ENCODE assay signal across 31 cellular contexts in the genomic region with DNA sequence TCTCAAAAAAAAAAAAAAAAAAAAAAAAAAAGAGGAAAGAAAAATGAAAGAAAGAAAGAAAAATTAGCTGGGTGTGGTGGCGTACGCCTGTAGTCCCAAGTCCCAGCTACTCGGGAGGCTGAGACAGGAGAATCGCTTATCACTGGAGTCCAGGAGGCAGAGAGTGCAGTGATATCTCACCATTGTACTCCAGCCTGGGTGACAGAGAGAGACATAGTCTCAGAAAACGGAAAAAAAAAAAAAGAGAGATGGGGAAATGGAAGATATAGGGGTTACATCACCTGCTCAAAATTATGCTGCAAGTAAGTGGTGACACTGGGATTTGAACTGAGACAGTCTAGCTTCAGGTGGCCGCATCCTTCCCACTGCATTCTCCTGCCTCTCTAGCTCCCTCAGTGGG.
"Had no signal": no experiment of that assay in that cellular context is flagged by ENCODE, and none has a peak within 500 bp of the region (broad histone marks: within the 10 kb centered on the region; RNA-seq: fewer than 3 reads in every experiment).

No MANE protein-coding gene starts in this region.

- H3K9me3 Mint-ChIP-seq: activated CD8-positive, alpha-beta T cell treated with anti-CD3 and anti-CD28 coated beads for 36 hours; activated T-cell treated with anti-CD3 and anti-CD28 coated beads, Interleukin-2, amount 50 U/mL, for 72 hours; activated T-helper 2 cell treated with anti-CD3 and anti-CD28 coated beads, Interferon-gamma antibody, Interleukin-2, Interleukin-4, amounts not matched to agents 10 μg/mL and 5 μg/mL and 100 μg/mL, durations not matched to agents 14 hours and 24 hours and 36 hours; T-cell had no signal

- H3K4me3 ChIP-seq: adrenal gland, body of pancreas, breast epithelium, PC-9, SJSA1 had no signal

- FAIRE-seq: astrocyte had no signal

- H3K4me2 ChIP-seq: PC-9, SK-N-SH had no signal

- H3K9me3 ChIP-seq: adrenal gland, body of pancreas, breast epithelium, SJSA1, SK-N-SH had no signal

- H3K9ac ChIP-seq: SK-N-SH had no signal

- DNase-seq: activated CD4-positive, alpha-beta T cell treated with anti-CD3 and anti-CD28 coated beads for 4 hours; activated CD4-positive, alpha-beta T cell treated with anti-CD3 and anti-CD28 coated beads, Interleukin-2, amount 50 U/mL, for 1 hour; activated CD4-positive, CD25-positive, alpha-beta regulatory T cell treated with anti-CD3 and anti-CD28 coated beads, Interleukin-2, amount 50 U/mL, for 72 hours; activated CD8-positive, alpha-beta T cell treated with anti-CD3 and anti-CD28 coated beads for 36 hours; activated gamma-delta T cell; activated naive CD4-positive, alpha-beta T cell treated with Interleukin-2 at 50 U/mL for 16 hours; activated T-cell treated with anti-CD3 and anti-CD28 coated beads, Interleukin-2, amount 50 U/mL, for 1 hour; activated T-cell treated with anti-CD3 and anti-CD28 coated beads, Interleukin-2, amount 50 U/mL, for 72 hours; adrenal gland; body of pancreas; NCI-H1092 treated with DMSO at 0.1 percent for 48 hours; NCI-H1417; NCI-H146; NCI-H187; NCI-H2029 treated with DMSO at 0.1 percent for 48 hours; NCI-H2107; NCI-H2171; NCI-H510A; NCI-H526 treated with DMSO at 0.1 percent for 48 hours; NCI-H774; PC-9; SHP77; SK-N-SH; T-cell; T-helper 2 cell; T-helper 9 cell had no signal

- H3K27ac Mint-ChIP-seq: activated CD8-positive, alpha-beta T cell treated with anti-CD3 and anti-CD28 coated beads for 36 hours; activated naive CD8-positive, alpha-beta T cell; activated T-cell treated with anti-CD3 and anti-CD28 coated beads, Interleukin-2, amount 50 U/mL, for 72 hours; activated T-helper 2 cell treated with anti-CD3 and anti-CD28 coated beads, Interferon-gamma antibody, Interleukin-2, Interleukin-4, amounts not matched to agents 10 μg/mL and 5 μg/mL and 100 μg/mL, durations not matched to agents 14 hours and 24 hours and 36 hours had no signal

- ATAC-seq: activated CD8-positive, alpha-beta T cell treated with anti-CD3 and anti-CD28 coated beads for 36 hours; activated T-cell treated with anti-CD3 and anti-CD28 coated beads, Interleukin-2, amount 50 U/mL, for 72 hours; body of pancreas; T-cell had no signal

- H2AFZ ChIP-seq: PC-9 had no signal

- H3K27me3 Mint-ChIP-seq: activated naive CD8-positive, alpha-beta T cell; T-cell had no signal

- H3K27me3 ChIP-seq: adrenal gland, body of pancreas, breast epithelium, SJSA1 had no signal

- H3K36me3 Mint-ChIP-seq: activated naive CD8-positive, alpha-beta T cell; T-cell had no signal

- H3K36me3 ChIP-seq: adrenal gland, breast epithelium had no signal

- H3K4me3 Mint-ChIP-seq: activated CD8-positive, alpha-beta T cell treated with anti-CD3 and anti-CD28 coated beads for 36 hours; activated naive CD8-positive, alpha-beta T cell; activated T-cell treated with anti-CD3 and anti-CD28 coated beads, Interleukin-2, amount 50 U/mL, for 72 hours; T-cell had no signal

- H3K27ac ChIP-seq: adrenal gland, body of pancreas, breast epithelium, PC-9, SJSA1 had no signal
